ENCODE assay signal across 11 cellular contexts in the genomic region with DNA sequence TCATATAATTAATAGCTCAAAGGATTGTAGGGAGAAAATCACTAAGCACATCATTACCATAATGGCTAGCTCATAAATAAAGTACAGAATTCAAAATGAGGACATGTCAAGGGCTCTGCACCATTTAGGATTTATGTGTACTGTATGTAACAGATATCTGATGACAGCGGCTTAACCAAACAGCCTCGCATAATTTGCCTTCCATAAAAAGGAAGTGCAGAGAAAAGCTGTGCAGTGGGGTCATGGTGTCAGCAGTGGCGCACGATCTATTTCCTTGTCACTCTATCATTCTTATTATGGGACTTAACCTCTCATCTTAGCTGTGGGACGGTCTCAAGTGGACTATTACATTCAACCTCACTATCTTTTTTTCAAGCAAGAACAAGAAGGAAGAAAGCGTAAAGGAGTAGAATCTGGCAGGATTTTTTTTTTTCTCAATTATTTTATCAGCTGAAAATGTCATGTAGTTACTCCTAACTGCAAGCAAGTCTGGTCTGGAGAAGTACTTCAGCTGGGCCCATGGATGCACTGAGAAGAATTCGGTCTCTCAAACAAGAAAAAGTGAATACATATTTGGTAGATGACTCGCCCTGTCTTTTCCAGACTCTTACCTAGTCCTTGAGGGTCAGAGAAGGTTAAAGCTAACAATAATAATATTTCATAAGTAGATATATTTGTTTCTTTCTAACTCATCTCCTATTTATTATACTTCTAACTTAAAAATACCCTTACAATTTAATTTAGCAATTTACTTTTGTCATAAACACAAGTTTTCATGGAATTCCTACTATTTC.
DNase-seq lines count a peak whose midpoint lies in the region; ATAC-seq and TF ChIP-seq lines count a peak whose summit lies in the region.
"Had no signal": no experiment of that assay in that cellular context is flagged by ENCODE, and none has a peak within 500 bp of the region (broad histone marks: within the 10 kb centered on the region; RNA-seq: fewer than 3 reads in every experiment).

No MANE protein-coding gene starts in this region.

- H3K9me3 Mint-ChIP-seq in HFFc6, result 0 out of 2 replicates have a peak, but pooled peaks cover 8% of the 10 kb centered on the region
- peaks cover 12% of the 10 kb centered on the region for H3K9me3 Mint-ChIP-seq in chondrocyte (ENCODE audit: low read depth)
- H3K9me3 Mint-ChIP-seq: activated naive CD4-positive, alpha-beta T cell treated with anti-CD3 and anti-CD28 coated beads, Interleukin-2, amount 50 U/mL, for 24 hours had no signal

- H3K27ac ChIP-seq in WERI-Rb-1, result no peak overlapping the region
- H3K27ac ChIP-seq: HL-60 had no signal

- H3K36me3 ChIP-seq in WERI-Rb-1, result no peaks in the 10 kb centered on the region

- H3K27me3 ChIP-seq in WERI-Rb-1 (ENCODE audit: insufficient read depth, low read depth, severe bottlenecking), result no peaks in the 10 kb centered on the region

- no peak for ATAC-seq in GM19455 (IDR thresholded peaks at IDR 0.05; ENCODE audit: unreplicated experiment)

- no peak for TF ChIP-seq CTCF in HFFc6 (IDR thresholded peaks at IDR 0.05)
- TF ChIP-seq CTCF in chondrocyte (IDR thresholded peaks at IDR 0.05), result no peak
- TF ChIP-seq CTCF in WERI-Rb-1 (IDR thresholded peaks at IDR 0.05; ENCODE audit: low read depth, low read length), result no peak

- H3K4me3 Mint-ChIP-seq in HFFc6 (peak overlapping the region; percentile 57), chondrocyte (ENCODE audit: unreplicated experiment) (peak overlapping the region; percentile 38)
- H3K4me3 Mint-ChIP-seq: activated naive CD4-positive, alpha-beta T cell treated with anti-CD3 and anti-CD28 coated beads, Interleukin-2, amount 50 U/mL, for 24 hours had no signal

- H3K36me3 Mint-ChIP-seq in HFFc6 (ENCODE audit: low read depth) (no peaks in the 10 kb centered on the region), chondrocyte (ENCODE audit: low read depth) (no peaks in the 10 kb centered on the region)
- H3K36me3 Mint-ChIP-seq: activated naive CD4-positive, alpha-beta T cell treated with anti-CD3 and anti-CD28 coated beads, Interleukin-2, amount 50 U/mL, for 24 hours had no signal

- H3K4me3 ChIP-seq in WERI-Rb-1 (ENCODE audit: low read depth, low read length), result no peak overlapping the region

- H3K27me3 Mint-ChIP-seq in HFFc6 (ENCODE audit: insufficient read depth) (peaks cover 2% of the 10 kb centered on the region; the same call in 1 of the 2 replicates), chondrocyte (ENCODE audit: low read depth) (no peaks in the 10 kb centered on the region)

- peaks cover 70% of the 10 kb centered on the region for H3K4me1 Mint-ChIP-seq in HFFc6 (ENCODE audit: low read depth)
- peaks cover 66% of the 10 kb centered on the region for H3K4me1 Mint-ChIP-seq in chondrocyte (ENCODE audit: low read depth)

- peak; percentile 30 for DNase-seq in HFFc6
- peak; percentile 21 for DNase-seq in NCI-H774 (lab: John Stamatoyannopoulos, UW)
- no peak for DNase-seq in chondrocyte (ENCODE audit: low spot score)
- DNase-seq in pulmonary artery endothelial cell (ENCODE audit: low read depth, low spot score), result peak; percentile 13
- DNase-seq in WERI-Rb-1, result no peak
- DNase-seq in T1000 (lab: John Stamatoyannopoulos, UW), result no peak
- no peak for DNase-seq in NCI-H1048 (lab: John Stamatoyannopoulos, UW)
- DNase-seq: DMS79 treated with DMSO at 0.1 percent for 48 hours had no signal

- H3K27ac Mint-ChIP-seq in HFFc6 (peak overlapping the region; percentile 78), chondrocyte (ENCODE audit: unreplicated experiment) (peak overlapping the region; percentile 90)
- H3K27ac Mint-ChIP-seq: activated naive CD4-positive, alpha-beta T cell treated with anti-CD3 and anti-CD28 coated beads, Interleukin-2, amount 50 U/mL, for 24 hours had no signal

- H3K9me3 ChIP-seq in WERI-Rb-1 (ENCODE audit: severe bottlenecking), result no peaks in the 10 kb centered on the region

Comparison
In these comparisons a context has a peak if more than half of its experiments do, and no peak if none do; other contexts are left out.
1. DNase-seq: peak in HFFc6 (single experiment), NCI-H774 (single experiment) and pulmonary artery endothelial cell (single experiment); none in chondrocyte (single experiment), WERI-Rb-1 (single experiment), T1000 (single experiment) and NCI-H1048 (single experiment).